8 cellular contexts compared by ENCODE assay signal in the genomic region with DNA sequence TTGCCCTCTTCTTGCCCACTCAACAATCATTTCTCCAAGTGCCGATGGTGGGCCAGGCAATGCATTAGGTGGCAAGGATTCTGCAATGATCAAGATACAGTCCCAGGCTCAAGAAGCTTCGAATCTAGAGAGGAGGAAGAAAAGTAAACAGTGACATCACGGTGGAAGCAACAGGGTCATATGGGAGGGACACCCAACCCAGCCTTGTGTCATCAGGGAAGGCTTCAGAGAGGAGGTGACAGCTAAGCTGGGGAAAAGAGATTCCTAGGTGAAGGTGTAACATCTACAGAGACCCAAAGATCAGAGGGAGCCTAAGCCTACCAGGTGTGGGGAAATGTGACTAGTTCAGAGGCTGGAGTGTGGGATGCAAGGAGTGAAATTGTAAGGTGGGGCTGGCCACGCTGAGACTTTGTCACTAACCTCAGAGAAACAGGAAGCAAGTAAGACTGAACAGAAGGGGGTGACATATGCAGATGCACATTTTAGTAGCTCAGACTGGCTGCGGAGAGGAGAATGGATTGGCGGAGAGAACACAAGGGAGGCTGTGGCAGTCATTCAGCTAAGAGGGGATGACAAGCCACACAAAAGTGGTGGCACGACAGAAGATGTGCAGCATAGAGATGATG.
DNase-seq lines count a peak whose midpoint lies in the region; ATAC-seq and TF ChIP-seq lines count a peak whose summit lies in the region.

No MANE protein-coding gene starts in this region.

- no peak overlapping the region for H3K27ac Mint-ChIP-seq in progenitor cell of endocrine pancreas

- no peaks in the 10 kb centered on the region for H3K36me3 Mint-ChIP-seq in progenitor cell of endocrine pancreas (ENCODE audit: insufficient read depth)

- no peak overlapping the region for H3K4me3 Mint-ChIP-seq in progenitor cell of endocrine pancreas (ENCODE audit: low read depth)

- H3K9me3 Mint-ChIP-seq in progenitor cell of endocrine pancreas (ENCODE audit: low read depth), result no peaks in the 10 kb centered on the region

- ATAC-seq in GM21737 (IDR thresholded peaks at IDR 0.05; ENCODE audit: unreplicated experiment), result peak; percentile 50

- TF ChIP-seq CTCF in GM10266 (IDR thresholded peaks at IDR 0.05; ENCODE audit: control insufficient read depth, insufficient read depth, low read depth, missing control alignments), result no peak
- TF ChIP-seq CTCF in progenitor cell of endocrine pancreas (IDR thresholded peaks at IDR 0.05; ENCODE audit: unreplicated experiment), result no peak

- peak; percentile 53 for DNase-seq in GM10266 (ENCODE audit: extremely low spot score)
- DNase-seq in NOMO-1 treated with DMSO at 0.1 percent for 48 hours (lab: John Stamatoyannopoulos, UW; ENCODE audit: unreplicated experiment), result peak; percentile 80
- DNase-seq in activated naive CD8-positive, alpha-beta T cell treated with anti-CD3 and anti-CD28 coated beads, Interleukin-2, amount 50 U/mL, for 16 hours (ENCODE audit: low read depth, low spot score), result peak; percentile 30
- DNase-seq in stimulated activated CD8-positive, alpha-beta memory T cell treated with anti-CD3 and anti-CD28 coated beads, Interleukin-4, amount 100 ng/mL, for 24 hours (ENCODE audit: low read depth), result peak; percentile 33
- no peak for DNase-seq in iPS-NIHi7 (ENCODE audit: extremely low spot score)
- no peak for DNase-seq in progenitor cell of endocrine pancreas (ENCODE audit: low spot score, unreplicated experiment)
- DNase-seq in EL, result no peak

- H3K4me1 Mint-ChIP-seq in progenitor cell of endocrine pancreas (ENCODE audit: low read depth), result peaks cover 13% of the 10 kb centered on the region

- no peaks in the 10 kb centered on the region for H3K27me3 Mint-ChIP-seq in progenitor cell of endocrine pancreas

Comparison
In these comparisons a context has a peak if more than half of its experiments do, and no peak if none do; other contexts are left out.
1. DNase-seq: peak in GM10266 (single experiment), NOMO-1 treated with DMSO at 0.1 percent for 48 hours (single experiment), activated naive CD8-positive, alpha-beta T cell treated with anti-CD3 and anti-CD28 coated beads, Interleukin-2, amount 50 U/mL, for 16 hours (single experiment) and stimulated activated CD8-positive, alpha-beta memory T cell treated with anti-CD3 and anti-CD28 coated beads, Interleukin-4, amount 100 ng/mL, for 24 hours (single experiment); none in iPS-NIHi7 (single experiment), progenitor cell of endocrine pancreas (single experiment) and EL (single experiment).